ENCODE assay signal across 8 cellular contexts in the genomic region with DNA sequence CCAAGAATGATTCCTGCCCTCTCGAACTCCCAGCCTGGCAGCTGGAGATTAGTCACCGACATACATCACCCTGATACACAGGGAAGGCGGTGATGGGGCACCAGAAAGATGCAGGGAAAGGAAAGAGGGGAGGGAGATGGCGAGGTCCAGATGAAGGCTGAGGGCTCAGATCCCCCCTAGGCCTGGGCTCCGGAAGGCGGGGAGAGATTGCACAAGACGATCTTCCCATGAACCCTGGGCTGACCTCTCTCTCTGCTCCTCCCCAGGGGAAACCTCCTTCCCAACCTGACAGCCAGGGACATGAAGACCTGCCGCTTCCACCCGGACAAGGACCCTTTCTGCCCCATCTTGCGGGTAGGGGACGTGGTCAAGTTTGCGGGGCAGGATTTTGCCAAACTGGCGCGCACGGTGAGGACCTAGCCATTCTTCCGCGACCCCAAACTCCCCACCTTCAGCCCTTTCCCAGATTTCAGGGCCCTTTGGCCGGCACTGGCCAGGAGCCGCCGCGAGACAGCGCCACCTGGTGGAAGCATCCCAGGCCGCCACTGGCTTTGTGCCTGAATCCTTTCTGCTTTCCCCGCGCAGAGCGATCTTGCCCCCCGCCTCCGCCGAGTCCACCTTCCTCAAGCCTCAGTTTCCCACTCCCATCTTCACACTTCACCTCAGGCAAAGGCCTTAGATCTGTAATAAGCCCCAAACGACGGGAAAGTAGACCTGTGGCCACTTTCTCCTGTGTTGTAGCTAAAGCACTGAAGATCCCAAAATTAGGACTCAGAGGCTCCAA. TPM values are rescaled to one million over a fixed set of nuclear protein-coding genes. Genes with fewer than 3 reads are reported as not detected.
DNase-seq lines count a peak whose midpoint lies in the region; ATAC-seq, FAIRE-seq and TF ChIP-seq lines count a peak whose summit lies in the region.

No MANE protein-coding gene starts in this region.

- no peaks in the 10 kb centered on the region for H3K36me3 ChIP-seq in CD8-positive, alpha-beta T cell (ENCODE audit: insufficient read depth, low read length)
- H3K36me3 ChIP-seq in bronchial epithelial cell (ENCODE audit: control insufficient read depth, insufficient read depth, low read length): no peaks in the 10 kb centered on the region
- H3K36me3 ChIP-seq in kidney epithelial cell (ENCODE audit: control insufficient read depth, insufficient read depth, low read length): no peaks in the 10 kb centered on the region

- ATAC-seq in CD8-positive, alpha-beta T cell: peak; percentile 59
- peak; percentile 78 for ATAC-seq in WTC11
- ATAC-seq in HG02885 (IDR thresholded peaks at IDR 0.05; ENCODE audit: poor library complexity, unreplicated experiment): no peak

- intact Hi-C loops in CD8-positive, alpha-beta T cell (cut with DNase I, micrococcal nuclease): loop anchor here (5.0 to 10.0 kb wide), 4 partner anchors 218 to 1438 kb away; a partner anchor contains a TSS

- H3K9me3 ChIP-seq in CD8-positive, alpha-beta T cell (ENCODE audit: low read length): no peaks in the 10 kb centered on the region

- H3K4me3 ChIP-seq in CD8-positive, alpha-beta T cell (ENCODE audit: low read depth, low read length): no peak overlapping the region
- H3K4me3 ChIP-seq in bronchial epithelial cell (ENCODE audit: low read depth, low read length) (no peak overlapping the region), kidney epithelial cell (ENCODE audit: low read depth, low read length) (no peak overlapping the region)

- no peaks in the 10 kb centered on the region for H3K9me3 Mint-ChIP-seq in CD8-positive, alpha-beta T cell
- H3K9me3 Mint-ChIP-seq in WTC11: peaks cover 6% of the 10 kb centered on the region; the same call in 1 of the 2 replicates

- no peak overlapping the region for H3K4me3 Mint-ChIP-seq in CD8-positive, alpha-beta T cell
- peak overlapping the region; percentile 69 for H3K4me3 Mint-ChIP-seq in WTC11

- H3K27ac ChIP-seq in CD8-positive, alpha-beta T cell (ENCODE audit: low read depth, low read length): no peak overlapping the region

- CTCF ChIA-PET in CD8-positive, alpha-beta T cell (lab: Charles Lee): interaction anchor here (0.7 to 4.7 kb wide), 19 partner anchors 11 to 451 kb away, joined by 3 to 39 read pairs (median 4); a partner anchor contains a TSS
- CTCF ChIA-PET in WTC11 (lab: Charles Lee): interaction anchor here (0.6 to 2.9 kb wide), 22 partner anchors 10 to 399 kb away, joined by 3 to 16 read pairs (median 4); a partner anchor contains a TSS

- peaks cover 9% of the 10 kb centered on the region for H3K27me3 Mint-ChIP-seq in CD8-positive, alpha-beta T cell (ENCODE audit: low read depth)
- H3K27me3 Mint-ChIP-seq in WTC11 (ENCODE audit: low read depth): peaks cover 7% of the 10 kb centered on the region; the same call in 1 of the 2 replicates

- H3K36me3 Mint-ChIP-seq in CD8-positive, alpha-beta T cell: no peaks in the 10 kb centered on the region
- no peaks in the 10 kb centered on the region for H3K36me3 Mint-ChIP-seq in WTC11

- POLR2A ChIA-PET in CD8-positive, alpha-beta T cell (lab: Charles Lee): no interaction called here
- POLR2A ChIA-PET in WTC11 (lab: Charles Lee): interaction anchor here (0.6 to 0.7 kb wide), 2 partner anchors 77 to 107 kb away, joined by 3 to 4 read pairs; no protein-coding TSS in a partner anchor

- DNase-seq in CD8-positive, alpha-beta T cell: peak; percentile 20 to 74 (median 54)
- DNase-seq in HTR-8/SVneo (ENCODE audit: insufficient read length, low spot score) (peak; percentile 69), WTC11 (ENCODE audit: low spot score) (peak; percentile 94), bronchial epithelial cell (ENCODE audit: low read depth) (no peak), kidney epithelial cell (ENCODE audit: low read depth) (peak; percentile 14), DMS79 (lab: John Stamatoyannopoulos, UW) (no peak)
- peak; percentile 68 for DNase-seq in stimulated activated CD4-positive, alpha-beta T cell treated with anti-CD3 and anti-CD28 coated beads, Interleukin-4, amount 100 ng/mL, for 1 hour

- no peaks in the 10 kb centered on the region for H3K4me1 ChIP-seq in CD8-positive, alpha-beta T cell (ENCODE audit: insufficient read depth, low read length)

- peaks cover 2% of the 10 kb centered on the region for H3K4me1 Mint-ChIP-seq in CD8-positive, alpha-beta T cell (ENCODE audit: low read depth)
- peaks cover 23% of the 10 kb centered on the region for H3K4me1 Mint-ChIP-seq in WTC11

- FAIRE-seq in HTR-8/SVneo (lab: Jason Lieb, UNC) (no peak), bronchial epithelial cell (lab: Jason Lieb, UNC) (no peak)

- no peaks in the 10 kb centered on the region for H3K27me3 ChIP-seq in CD8-positive, alpha-beta T cell (ENCODE audit: insufficient read depth, low read length)
- H3K27me3 ChIP-seq in bronchial epithelial cell (ENCODE audit: control insufficient read depth, insufficient read depth, low read length) (no peaks in the 10 kb centered on the region), kidney epithelial cell (ENCODE audit: control insufficient read depth, insufficient read depth, low read length) (peaks cover 2% of the 10 kb centered on the region)

- H3K27ac Mint-ChIP-seq in CD8-positive, alpha-beta T cell: no peak overlapping the region
- no peak overlapping the region for H3K27ac Mint-ChIP-seq in WTC11

- peak; percentile 80 for TF ChIP-seq CTCF in CD8-positive, alpha-beta T cell (IDR thresholded peaks at IDR 0.05)
- TF ChIP-seq CTCF in WTC11 (IDR thresholded peaks at IDR 0.05): peak; percentile 98
- peak; percentile 94 for TF ChIP-seq CTCF in bronchial epithelial cell (IDR thresholded peaks at IDR 0.05; ENCODE audit: insufficient read depth, low read length, severe bottlenecking)
- peak; percentile 90 for TF ChIP-seq CTCF in kidney epithelial cell (IDR thresholded peaks at IDR 0.05; ENCODE audit: insufficient read depth, low read length, poor library complexity, severe bottlenecking)

TF ChIP-seq in WTC11, 78 proteins besides CTCF, POLR2A, EP300 and RAD21 (continues in another document):
- 0 out of 2 replicates have a peak, but pooled peaks have one; percentile 14 for TF ChIP-seq TP53 (CRISPR knock-in tag; IDR thresholded peaks at IDR 0.05)
- TF ChIP-seq, protein P1, sequence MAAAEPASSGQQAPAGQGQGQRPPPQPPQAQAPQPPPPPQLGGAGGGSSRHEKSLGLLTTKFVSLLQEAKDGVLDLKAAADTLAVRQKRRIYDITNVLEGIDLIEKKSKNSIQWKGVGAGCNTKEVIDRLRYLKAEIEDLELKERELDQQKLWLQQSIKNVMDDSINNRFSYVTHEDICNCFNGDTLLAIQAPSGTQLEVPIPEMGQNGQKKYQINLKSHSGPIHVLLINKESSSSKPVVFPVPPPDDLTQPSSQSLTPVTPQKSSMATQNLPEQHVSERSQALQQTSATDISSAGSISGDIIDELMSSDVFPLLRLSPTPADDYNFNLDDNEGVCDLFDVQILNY (CRISPR knock-in tag; IDR thresholded peaks at IDR 0.05): 0 out of 2 replicates have a peak, but pooled peaks have one; percentile 21
- TF ChIP-seq, protein P2, sequence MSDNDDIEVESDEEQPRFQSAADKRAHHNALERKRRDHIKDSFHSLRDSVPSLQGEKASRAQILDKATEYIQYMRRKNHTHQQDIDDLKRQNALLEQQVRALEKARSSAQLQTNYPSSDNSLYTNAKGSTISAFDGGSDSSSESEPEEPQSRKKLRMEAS (CRISPR knock-in tag; IDR thresholded peaks at IDR 0.05): peak; percentile 29; the same call in 1 of the 2 replicates
- 0 out of 2 replicates have a peak, but pooled peaks have one; percentile 52 for TF ChIP-seq NFE2L1 (CRISPR knock-in tag; IDR thresholded peaks at IDR 0.05)
- TF ChIP-seq, protein P3, sequence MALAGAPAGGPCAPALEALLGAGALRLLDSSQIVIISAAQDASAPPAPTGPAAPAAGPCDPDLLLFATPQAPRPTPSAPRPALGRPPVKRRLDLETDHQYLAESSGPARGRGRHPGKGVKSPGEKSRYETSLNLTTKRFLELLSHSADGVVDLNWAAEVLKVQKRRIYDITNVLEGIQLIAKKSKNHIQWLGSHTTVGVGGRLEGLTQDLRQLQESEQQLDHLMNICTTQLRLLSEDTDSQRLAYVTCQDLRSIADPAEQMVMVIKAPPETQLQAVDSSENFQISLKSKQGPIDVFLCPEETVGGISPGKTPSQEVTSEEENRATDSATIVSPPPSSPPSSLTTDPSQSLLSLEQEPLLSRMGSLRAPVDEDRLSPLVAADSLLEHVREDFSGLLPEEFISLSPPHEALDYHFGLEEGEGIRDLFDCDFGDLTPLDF (CRISPR knock-in tag; IDR thresholded peaks at IDR 0.05): no peak
- 0 out of 2 replicates have a peak, but pooled peaks have one; percentile 16 for TF ChIP-seq FOXP1 (CRISPR knock-in tag; IDR thresholded peaks at IDR 0.05; ENCODE audit: borderline replicate concordance)
- TF ChIP-seq ZNF219 (CRISPR knock-in tag; IDR thresholded peaks at IDR 0.05; ENCODE audit: borderline replicate concordance): no peak
- TF ChIP-seq, protein P4, sequence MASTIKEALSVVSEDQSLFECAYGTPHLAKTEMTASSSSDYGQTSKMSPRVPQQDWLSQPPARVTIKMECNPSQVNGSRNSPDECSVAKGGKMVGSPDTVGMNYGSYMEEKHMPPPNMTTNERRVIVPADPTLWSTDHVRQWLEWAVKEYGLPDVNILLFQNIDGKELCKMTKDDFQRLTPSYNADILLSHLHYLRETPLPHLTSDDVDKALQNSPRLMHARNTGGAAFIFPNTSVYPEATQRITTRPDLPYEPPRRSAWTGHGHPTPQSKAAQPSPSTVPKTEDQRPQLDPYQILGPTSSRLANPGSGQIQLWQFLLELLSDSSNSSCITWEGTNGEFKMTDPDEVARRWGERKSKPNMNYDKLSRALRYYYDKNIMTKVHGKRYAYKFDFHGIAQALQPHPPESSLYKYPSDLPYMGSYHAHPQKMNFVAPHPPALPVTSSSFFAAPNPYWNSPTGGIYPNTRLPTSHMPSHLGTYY (CRISPR knock-in tag; IDR thresholded peaks at IDR 0.05): no peak
- TF ChIP-seq RELA (CRISPR knock-in tag; IDR thresholded peaks at IDR 0.05; ENCODE audit: borderline replicate concordance): no peak

RNA-seq across cellular contexts. Expression of a gene that starts 11.5 kb away (rescaled TPM):
- not detected for total RNA-seq in CD8-positive, alpha-beta T cell
- total RNA-seq in WTC11 (2021) (0.26 to 1.1 TPM (median 0.66 TPM) in 3 replicates), bronchial epithelial cell (not detected in 2 replicates), kidney epithelial cell (not detected in 2 replicates)

RNA-seq across cellular contexts. Expression of a gene that starts 14.0 kb away (rescaled TPM):
- total RNA-seq in CD8-positive, alpha-beta T cell: 10 to 100 TPM; 34.3 to 36.3 TPM
- 218 to 228 TPM (median 223 TPM) in 3 replicates for total RNA-seq in WTC11 (2021)
- total RNA-seq in bronchial epithelial cell: 96.6 and 100 TPM in 2 replicates
- total RNA-seq in kidney epithelial cell: 129 and 156 TPM in 2 replicates

RNA-seq across cellular contexts. Expression of a gene that starts 24.9 kb away (rescaled TPM):
- total RNA-seq in CD8-positive, alpha-beta T cell: 10 to 100 TPM; 13.5 to 14.0 TPM
- total RNA-seq in WTC11 (2021) (109 to 127 TPM (median 125 TPM) in 3 replicates), bronchial epithelial cell (67.9 and 160 TPM in 2 replicates), kidney epithelial cell (91.1 and 93.2 TPM in 2 replicates)

RNA-seq across cellular contexts. Expression of a gene that starts 31.3 kb away (rescaled TPM):
- total RNA-seq in CD8-positive, alpha-beta T cell: not detected
- not detected in 3 replicates for total RNA-seq in WTC11 (2021)
- total RNA-seq in bronchial epithelial cell: not detected in 2 replicates
- not detected in 2 replicates for total RNA-seq in kidney epithelial cell

RNA-seq across cellular contexts. Expression of a gene that starts 40.8 kb away (rescaled TPM):
- total RNA-seq in CD8-positive, alpha-beta T cell: under 1 TPM; 0.78 to 0.90 TPM
- total RNA-seq in WTC11 (2021) (0.57 to 0.60 TPM in 2 of 3 replicates, not detected in the other), bronchial epithelial cell (under 0.01 TPM in 1 of 2 replicates, not detected in the other), kidney epithelial cell (0.33 TPM in 1 of 2 replicates, not detected in the other)

Comparison
In these comparisons a context has a peak if more than half of its experiments do, and no peak if none do; other contexts are left out.
1. DNase-seq: peak in CD8-positive, alpha-beta T cell (7 of 7), HTR-8/SVneo (single experiment), WTC11 (single experiment), kidney epithelial cell (single experiment) and stimulated activated CD4-positive, alpha-beta T cell treated with anti-CD3 and anti-CD28 coated beads, Interleukin-4, amount 100 ng/mL, for 1 hour (single experiment); none in bronchial epithelial cell (single experiment) and DMS79 (single experiment).
2. Peak in every context shown above with its lines, with median percentiles within 50 percentile points of each other: CTCF ChIP-seq.